15 cellular contexts compared by ENCODE assay signal in the genomic region with DNA sequence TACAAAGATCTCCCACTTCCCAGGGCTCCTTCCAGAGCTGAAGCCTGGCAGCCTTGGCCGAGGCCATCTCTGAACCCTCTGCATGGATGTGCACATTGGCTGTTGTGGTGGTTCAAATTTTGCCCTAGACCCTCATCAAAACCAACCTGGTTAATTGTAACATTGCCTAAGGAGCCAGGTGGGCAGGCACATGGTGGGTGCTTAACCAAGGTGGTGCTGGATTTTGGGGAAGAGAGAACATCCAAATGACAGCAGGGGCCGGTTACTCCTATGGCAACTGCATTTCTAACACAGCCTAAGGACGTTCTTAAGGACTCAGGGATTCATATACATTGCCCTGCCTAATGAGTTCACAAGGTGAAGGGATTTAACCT. TPM values are rescaled to one million over a fixed set of nuclear protein-coding genes. Genes with fewer than 3 reads are reported as not detected.
DNase-seq lines count a peak whose midpoint lies in the region; ATAC-seq and TF ChIP-seq lines count a peak whose summit lies in the region.
"Had no signal": no experiment of that assay in that cellular context is flagged by ENCODE, and none has a peak within 500 bp of the region (broad histone marks: within the 10 kb centered on the region; RNA-seq: fewer than 3 reads in every experiment).

No MANE protein-coding gene starts in this region.

- H4K8ac ChIP-seq in IMR-90 (ENCODE audit: low read depth in 2 of 2, low read length in 2 of 2) = no peak overlapping the region

- no peak overlapping the region for H3K9ac ChIP-seq in IMR-90 (ENCODE audit: low read depth, low read length)

- intact Hi-C loops in IMR-90 (cut with micrococcal nuclease) = no loop called here

- no peaks in the 10 kb centered on the region for H4K20me1 ChIP-seq in IMR-90 (ENCODE audit: insufficient read depth, low read length)

- POLR2A ChIA-PET in IMR-90 (lab: Charles Lee; ENCODE audit: unreplicated experiment) = no interaction called here

- H2BK120ac ChIP-seq in IMR-90 (ENCODE audit: low read depth, low read length) = no peak overlapping the region

- no peak overlapping the region for H3K4me3 ChIP-seq in IMR-90 (ENCODE audit: insufficient read depth, low read depth, low read length)
- no peak overlapping the region for H3K4me3 ChIP-seq in neutrophil (ENCODE audit: low read depth in 1 of 2, low read length in 1 of 2)
- H3K4me3 ChIP-seq: GM23338, sigmoid colon, thoracic aorta had no signal

- WGBS in IMR-90 (ENCODE audit: extremely low coverage in 2 of 2, insufficient read length in 1 of 2), 2 experiments = 80% methylated on average over 1 of the region's 3 CpGs; no CpG with 5 or more reads in 1 of the 2 experiments

- dilution Hi-C loops in IMR-90 (cut with HindIII; ENCODE audit: low sequenced_read_pairs, unreplicated experiment) = no loop called here

- H3K4me2 ChIP-seq in IMR-90 (ENCODE audit: low read depth, low read length) = no peak overlapping the region
- H3K4me2 ChIP-seq: GM23338 had no signal

- H3K27ac ChIP-seq in IMR-90 (ENCODE audit: insufficient read depth, low read length) (no peak overlapping the region), neutrophil (peak overlapping the region; percentile 58)
- H3K27ac ChIP-seq: sigmoid colon, thoracic aorta had no signal

- no peaks in the 10 kb centered on the region for H3K27me3 ChIP-seq in IMR-90 (ENCODE audit: control insufficient read depth, insufficient read depth, low read length)
- no peaks in the 10 kb centered on the region for H3K27me3 ChIP-seq in neutrophil
- H3K27me3 ChIP-seq: sigmoid colon had no signal

- no peak overlapping the region for H2AK5ac ChIP-seq in IMR-90 (ENCODE audit: low read depth, low read length)

- no peaks in the 10 kb centered on the region for H3K36me3 Mint-ChIP-seq in activated T-cell treated with anti-CD3 and anti-CD28 coated beads, Interleukin-2, amount 50 U/mL, for 72 hours (ENCODE audit: insufficient read depth in 2 of 2)
- H3K36me3 Mint-ChIP-seq in activated naive CD8-positive, alpha-beta T cell = peaks cover 36% of the 10 kb centered on the region
- H3K36me3 Mint-ChIP-seq: WTC11 had no signal

- TF ChIP-seq POLR2A in IMR-90 (IDR thresholded peaks at IDR 0.05; ENCODE audit: low read depth, low read length) = no peak

- H2AK9ac ChIP-seq in IMR-90 (replicated peaks; ENCODE audit: low read depth, low read length, poor library complexity) = no peak overlapping the region

- H3K4ac ChIP-seq in IMR-90 (ENCODE audit: low read depth, low read length) = peak overlapping the region; percentile 20; the same call in 1 of the 2 replicates

- no peak overlapping the region for H2BK20ac ChIP-seq in IMR-90 (ENCODE audit: low read depth, low read length)

- no peaks in the 10 kb centered on the region for H3K4me1 ChIP-seq in IMR-90 (ENCODE audit: control insufficient read depth, insufficient read depth, low read length)
- H3K4me1 ChIP-seq in neutrophil (ENCODE audit: control insufficient read depth in 1 of 2, insufficient read depth in 1 of 2, low read depth in 1 of 2, low read length in 1 of 2) = peaks cover 52 to 56% of the 10 kb centered on the region in 2 experiments
- H3K4me1 ChIP-seq: sigmoid colon had no signal

- no peak for TF ChIP-seq RAD21 in IMR-90 (IDR thresholded peaks at IDR 0.05; ENCODE audit: low read length)

- no peak overlapping the region for H2BK5ac ChIP-seq in IMR-90 (ENCODE audit: low read depth, low read length, poor library complexity, severe bottlenecking)

- H3K56ac ChIP-seq in IMR-90 (ENCODE audit: extremely low read depth, insufficient read depth, low read length) = no peak overlapping the region

- H3K27ac Mint-ChIP-seq in activated T-cell treated with anti-CD3 and anti-CD28 coated beads, Interleukin-2, amount 50 U/mL, for 72 hours = peak overlapping the region; percentile 96
- peak overlapping the region; percentile 72 for H3K27ac Mint-ChIP-seq in activated naive CD8-positive, alpha-beta T cell
- H3K27ac Mint-ChIP-seq: GM23338, nephron progenitor cell, WTC11 had no signal

- H3K9me3 Mint-ChIP-seq in activated T-cell treated with anti-CD3 and anti-CD28 coated beads, Interleukin-2, amount 50 U/mL, for 72 hours = no peaks in the 10 kb centered on the region
- no peaks in the 10 kb centered on the region for H3K9me3 Mint-ChIP-seq in activated naive CD8-positive, alpha-beta T cell (ENCODE audit: low read depth)
- H3K9me3 Mint-ChIP-seq: GM23338, nephron progenitor cell, WTC11 had no signal

- H4K5ac ChIP-seq in IMR-90 (ENCODE audit: low read depth, low read length) = no peak overlapping the region

- no peak overlapping the region for H4K91ac ChIP-seq in IMR-90 (ENCODE audit: insufficient read depth, low read depth, low read length)

- CTCF ChIA-PET in IMR-90 (lab: Yijun Ruan, JAX) = interaction anchor here (0.6 to 0.7 kb wide), 2 partner anchors 31 to 266 kb away, joined by 3 to 4 read pairs; no protein-coding TSS in a partner anchor

- no peak overlapping the region for H2BK15ac ChIP-seq in IMR-90 (ENCODE audit: low read depth, low read length)

- no peaks in the 10 kb centered on the region for H3K36me3 ChIP-seq in IMR-90 (ENCODE audit: control insufficient read depth, insufficient read depth, low read length)
- H3K36me3 ChIP-seq in neutrophil = peaks cover 7% of the 10 kb centered on the region
- H3K36me3 ChIP-seq: sigmoid colon, thoracic aorta had no signal

- peak in 1 of 2 donors; percentile 6 for DNase-seq in activated T-cell treated with anti-CD3 and anti-CD28 coated beads, Interleukin-2, amount 50 U/mL, for 72 hours
- DNase-seq in activated T-cell treated with anti-CD3 and anti-CD28 coated beads for 4 hours (no peak), IMR-90 (no peak), 8988T (no peak)
- DNase-seq: DMS79, NCI-H1930, NCI-H226, nephron progenitor cell, sigmoid colon had no signal

- in situ Hi-C loops in IMR-90 (cut with MboI; ENCODE audit: low sequenced_read_pairs) = no loop called here

- no peaks in the 10 kb centered on the region for H3K27me3 Mint-ChIP-seq in activated T-cell treated with anti-CD3 and anti-CD28 coated beads, Interleukin-2, amount 50 U/mL, for 72 hours (ENCODE audit: low read depth)
- H3K27me3 Mint-ChIP-seq in activated naive CD8-positive, alpha-beta T cell = no peaks in the 10 kb centered on the region

- H3K9me1 ChIP-seq in IMR-90 (ENCODE audit: insufficient read depth, low read length) = peaks cover 7% of the 10 kb centered on the region; the same call in 1 of the 2 replicates

- TF ChIP-seq CTCF in IMR-90 (conservative IDR thresholded peaks at IDR 0.05; ENCODE audit: low read depth, low read length) = no peak
- no peak for TF ChIP-seq CTCF in neutrophil (IDR thresholded peaks at IDR 0.05)

- H3K4me3 Mint-ChIP-seq in activated T-cell treated with anti-CD3 and anti-CD28 coated beads, Interleukin-2, amount 50 U/mL, for 72 hours = peak overlapping the region; percentile 81 to 92
- H3K4me3 Mint-ChIP-seq in activated naive CD8-positive, alpha-beta T cell = peak overlapping the region; percentile 42
- H3K4me3 Mint-ChIP-seq: GM23338, nephron progenitor cell, WTC11 had no signal

- no peak overlapping the region; the same call in 1 of the 2 replicates for H3K23ac ChIP-seq in IMR-90 (ENCODE audit: low read depth, low read length)

- peaks cover 0 to 15% of the 10 kb centered on the region in 2 experiments; a peak in 2 of 4 replicates for H3K79me1 ChIP-seq in IMR-90 (ENCODE audit: low read depth in 1 of 2, low read length in 2 of 2)

- no peaks in the 10 kb centered on the region for H3K9me3 ChIP-seq in IMR-90 (ENCODE audit: control insufficient read depth, insufficient read depth, low read length)
- H3K9me3 ChIP-seq in neutrophil = no peaks in the 10 kb centered on the region
- H3K9me3 ChIP-seq: sigmoid colon, thoracic aorta had no signal

- H3K14ac ChIP-seq in IMR-90 (replicated peaks; ENCODE audit: low read depth, low read length) = no peak overlapping the region

- H2AFZ ChIP-seq in IMR-90 (replicated peaks; ENCODE audit: low read length, poor library complexity) = no peak overlapping the region
- H2AFZ ChIP-seq: GM23338 had no signal

- no peak for ATAC-seq in activated T-cell treated with anti-CD3 and anti-CD28 coated beads, Interleukin-2, amount 50 U/mL, for 72 hours (replicated peaks in 1 of 2)
- ATAC-seq in IMR-90 (ENCODE audit: low read depth) (no peak), GM19328 (IDR thresholded peaks at IDR 0.05; ENCODE audit: unreplicated experiment) (no peak)
- ATAC-seq: GM23338, WTC11 had no signal

- H3K18ac ChIP-seq in IMR-90 (ENCODE audit: low read depth, low read length) = no peak overlapping the region

- H3K4me1 Mint-ChIP-seq in activated T-cell treated with anti-CD3 and anti-CD28 coated beads, Interleukin-2, amount 50 U/mL, for 72 hours (ENCODE audit: low read depth) = peaks cover 98% of the 10 kb centered on the region
- peaks cover 92% of the 10 kb centered on the region for H3K4me1 Mint-ChIP-seq in activated naive CD8-positive, alpha-beta T cell (ENCODE audit: low read depth)

- no TSS peak for BruUV-seq in IMR-90 (replicated peaks; lab: Mats Ljungman, UMichigan)

TF ChIP-seq in IMR-90, 13 proteins besides CTCF, POLR2A, EP300 and RAD21 (continues in another document):
- TF ChIP-seq RFX5 (IDR thresholded peaks at IDR 0.05; ENCODE audit: low read depth, low read length) (no peak), MXI1 (IDR thresholded peaks at IDR 0.05; ENCODE audit: borderline replicate concordance, low read depth, low read length) (no peak), MAFK (IDR thresholded peaks at IDR 0.05; ENCODE audit: low read depth, low read length) (no peak), FOS (IDR thresholded peaks at IDR 0.05; ENCODE audit: low read depth, low read length) (no peak)
- TF ChIP-seq, protein P1, sequence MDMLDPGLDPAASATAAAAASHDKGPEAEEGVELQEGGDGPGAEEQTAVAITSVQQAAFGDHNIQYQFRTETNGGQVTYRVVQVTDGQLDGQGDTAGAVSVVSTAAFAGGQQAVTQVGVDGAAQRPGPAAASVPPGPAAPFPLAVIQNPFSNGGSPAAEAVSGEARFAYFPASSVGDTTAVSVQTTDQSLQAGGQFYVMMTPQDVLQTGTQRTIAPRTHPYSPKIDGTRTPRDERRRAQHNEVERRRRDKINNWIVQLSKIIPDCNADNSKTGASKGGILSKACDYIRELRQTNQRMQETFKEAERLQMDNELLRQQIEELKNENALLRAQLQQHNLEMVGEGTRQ (IDR thresholded peaks at IDR 0.05; ENCODE audit: low read depth, low read length) = no peak

RNA-seq across cellular contexts. Expression of a gene that starts 10.3 kb away (rescaled TPM):
- total RNA-seq in activated T-cell treated with anti-CD3 and anti-CD28 coated beads, Interleukin-2, amount 50 U/mL, for 72 hours = 10 to 100 TPM; 36.6 to 56.2 TPM
- 16.7 and 56.5 TPM in 2 replicates for total RNA-seq in IMR-90 (2012; rRNA removed)
- polyA plus RNA-seq in IMR-90 (2012; rRNA removed) = 34.5 and 45.0 TPM in 2 replicates
- polyA plus RNA-seq in IMR-90 (2012; cell fraction: cytosol; rRNA removed) = 33.2 and 58.6 TPM in 2 replicates
- polyA plus RNA-seq in IMR-90 (2012; cell fraction: nucleus; rRNA removed; ENCODE audit: low replicate concordance) = 85.5 and 137 TPM in 2 replicates
